Comparison of ENCODE assay signal across 8 cellular contexts in the genomic region with DNA sequence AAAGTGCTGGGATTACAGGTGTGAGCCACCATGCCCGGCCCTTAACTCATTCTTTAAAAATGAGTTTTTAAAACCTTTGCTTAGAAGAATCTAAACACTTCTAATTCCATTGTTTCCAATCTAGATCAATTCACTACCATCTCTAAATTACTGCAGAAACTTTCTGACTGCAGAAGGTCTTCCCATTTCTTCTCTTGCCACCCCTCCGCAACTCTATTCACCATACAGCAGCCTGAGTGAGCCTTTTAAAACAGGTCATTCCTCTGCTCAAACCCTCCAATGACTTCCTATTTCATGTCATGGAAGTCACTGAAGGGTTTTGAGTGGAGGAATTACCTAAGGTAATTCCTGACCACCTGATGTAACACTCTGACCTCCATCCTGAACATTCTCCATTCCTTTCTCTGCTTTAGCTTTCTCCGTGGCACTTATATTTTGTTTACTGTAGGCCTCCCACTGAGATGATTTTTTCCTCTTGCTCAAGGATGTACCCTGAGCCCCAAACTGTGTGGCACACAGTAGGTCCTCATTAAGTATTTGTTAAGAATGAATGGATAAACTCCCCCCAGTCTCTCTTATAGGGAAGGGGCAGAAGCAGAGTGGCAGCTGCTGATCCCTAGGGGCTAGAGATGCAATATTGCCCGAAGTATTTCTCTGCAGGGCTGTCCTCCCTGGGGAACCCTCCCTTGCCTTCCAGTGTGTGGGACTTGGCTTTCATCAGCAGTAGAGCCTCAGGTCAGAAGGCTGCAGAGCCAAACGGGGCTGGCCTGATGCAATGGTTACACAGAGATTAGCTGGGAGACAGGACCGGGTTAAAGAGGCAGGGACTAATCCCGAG. TPM values are rescaled to one million over a fixed set of nuclear protein-coding genes. Genes with fewer than 3 reads are reported as not detected.
DNase-seq lines count a peak whose midpoint lies in the region; TF ChIP-seq lines count a peak whose summit lies in the region.

No MANE protein-coding gene starts in this region.

- peak overlapping the region; percentile 58 for H3K27ac ChIP-seq in SU-DHL-6 (ENCODE audit: low read depth, low read length)
- H3K27ac ChIP-seq in esophagus (ENCODE audit: low read depth in 2 of 2, low read length in 1 of 2): peak overlapping the region; percentile 97 to 99

- peaks cover 63% of the 10 kb centered on the region for H3K36me3 Mint-ChIP-seq in activated CD4-positive, alpha-beta T cell treated with anti-CD3 and anti-CD28 coated beads, Interleukin-2, amount 10 ng/mL, durations not matched to agents 24 days and 14 days (ENCODE audit: low read depth)
- peaks cover 52% of the 10 kb centered on the region for H3K36me3 Mint-ChIP-seq in nephron progenitor cell (ENCODE audit: low read depth)

- H3K36me3 ChIP-seq in SU-DHL-6 (ENCODE audit: low read length): peaks cover 20% of the 10 kb centered on the region
- H3K36me3 ChIP-seq in esophagus (ENCODE audit: control insufficient read depth in 2 of 2, insufficient read depth in 2 of 2, low read length in 1 of 2): peaks cover 22 to 23% of the 10 kb centered on the region in 2 donors

- peak overlapping the region; percentile 100 for H3K27ac Mint-ChIP-seq in activated CD4-positive, alpha-beta T cell treated with anti-CD3 and anti-CD28 coated beads, Interleukin-2, amount 10 ng/mL, durations not matched to agents 24 days and 14 days
- H3K27ac Mint-ChIP-seq in nephron progenitor cell: peak overlapping the region; percentile 100

- no peaks in the 10 kb centered on the region for H3K9me3 Mint-ChIP-seq in activated CD4-positive, alpha-beta T cell treated with anti-CD3 and anti-CD28 coated beads, Interleukin-2, amount 10 ng/mL, durations not matched to agents 24 days and 14 days
- H3K9me3 Mint-ChIP-seq in nephron progenitor cell: no peaks in the 10 kb centered on the region

- H3K4me1 Mint-ChIP-seq in activated CD4-positive, alpha-beta T cell treated with anti-CD3 and anti-CD28 coated beads, Interleukin-2, amount 10 ng/mL, durations not matched to agents 24 days and 14 days: peaks cover 49% of the 10 kb centered on the region
- peaks cover 54% of the 10 kb centered on the region for H3K4me1 Mint-ChIP-seq in nephron progenitor cell

- peak overlapping the region; percentile 72 for H3K4me2 ChIP-seq in SU-DHL-6 (ENCODE audit: low read depth, low read length, poor library complexity, severe bottlenecking)

- H3K4me1 ChIP-seq in esophagus (ENCODE audit: control insufficient read depth in 2 of 2, insufficient read depth in 2 of 2, low read length in 1 of 2): peaks cover 0 to 14% of the 10 kb centered on the region in 2 donors

- H3K27me3 ChIP-seq in SU-DHL-6 (ENCODE audit: low read length) (no peaks in the 10 kb centered on the region), esophagus (ENCODE audit: control insufficient read depth in 1 of 2, insufficient read depth in 2 of 2, low read length in 2 of 2) (no peaks in the 10 kb centered on the region)

- H3K4me3 Mint-ChIP-seq in activated CD4-positive, alpha-beta T cell treated with anti-CD3 and anti-CD28 coated beads, Interleukin-2, amount 10 ng/mL, durations not matched to agents 24 days and 14 days: peak overlapping the region; percentile 97
- H3K4me3 Mint-ChIP-seq in nephron progenitor cell: peak overlapping the region; percentile 97

- no peaks in the 10 kb centered on the region for H3K9me3 ChIP-seq in SU-DHL-6 (ENCODE audit: insufficient read depth, low read length)
- no peaks in the 10 kb centered on the region for H3K9me3 ChIP-seq in esophagus (ENCODE audit: control insufficient read depth in 2 of 2, insufficient read depth in 1 of 2, low read depth in 1 of 2, low read length in 1 of 2)

- H3K9ac ChIP-seq in SU-DHL-6 (ENCODE audit: low read length): peak overlapping the region; percentile 86

- peaks cover 53% of the 10 kb centered on the region for H3F3A ChIP-seq in SU-DHL-6 (ENCODE audit: insufficient read depth)

- no peak for DNase-seq in activated CD4-positive, alpha-beta T cell treated with anti-CD3 and anti-CD28 coated beads, Interleukin-2, amount 10 ng/mL, durations not matched to agents 24 days and 14 days
- DNase-seq in activated CD4-positive, alpha-beta T cell treated with anti-CD3 and anti-CD28 coated beads, Interleukin-2, amount 50 U/mL, for 4 hours: no peak
- DNase-seq in nephron progenitor cell (peak; percentile 28), NCI-H2029 treated with DMSO at 0.1 percent for 48 hours (lab: John Stamatoyannopoulos, UW) (no peak), cerebellar cortex (ENCODE audit: low spot score) (no peak)
- no peak for DNase-seq in activated effector memory CD4-positive, alpha-beta T cell treated with anti-CD3 and anti-CD28 coated beads, Interleukin-2, amount 50 U/mL, for 16 hours

- H3K4me3 ChIP-seq in SU-DHL-6 (ENCODE audit: insufficient read depth, low read length, poor library complexity, severe bottlenecking): peak overlapping the region; percentile 70
- H3K4me3 ChIP-seq in esophagus (ENCODE audit: low read depth in 1 of 2, low read length in 2 of 2): peak overlapping the region; percentile 80 to 97

- H4K20me1 ChIP-seq in SU-DHL-6 (ENCODE audit: low read depth, low read length): no peaks in the 10 kb centered on the region; the same call in 1 of the 2 replicates

- no peaks in the 10 kb centered on the region for H3K9me2 ChIP-seq in SU-DHL-6 (replicated peaks; ENCODE audit: insufficient read depth, low read length)

- peaks cover 30% of the 10 kb centered on the region for H3K79me2 ChIP-seq in SU-DHL-6 (ENCODE audit: insufficient read depth, low read length)

- 22 to 27% methylated on average over 7 of the region's 7 CpGs for WGBS in esophagus, 2 donors

- TF ChIP-seq CTCF in SU-DHL-6 (IDR thresholded peaks at IDR 0.05; ENCODE audit: insufficient read depth, low read length, poor library complexity, severe bottlenecking): no peak
- TF ChIP-seq CTCF in nephron progenitor cell (IDR thresholded peaks at IDR 0.05): no peak

- intact Hi-C loops in activated CD4-positive, alpha-beta T cell treated with anti-CD3 and anti-CD28 coated beads, Interleukin-2, amount 10 ng/mL, durations not matched to agents 24 days and 14 days (cut with micrococcal nuclease): no loop called here

- H2AFZ ChIP-seq in SU-DHL-6 (ENCODE audit: low read depth, low read length, severe bottlenecking): no peak overlapping the region

- no peaks in the 10 kb centered on the region for H3K27me3 Mint-ChIP-seq in activated CD4-positive, alpha-beta T cell treated with anti-CD3 and anti-CD28 coated beads, Interleukin-2, amount 10 ng/mL, durations not matched to agents 24 days and 14 days
- peaks cover 3% of the 10 kb centered on the region for H3K27me3 Mint-ChIP-seq in nephron progenitor cell (ENCODE audit: low read depth, poor library complexity)

RNA-seq across cellular contexts. Expression of gene DDIT3, which starts 1.2 kb away (rescaled TPM):
- total RNA-seq in activated CD4-positive, alpha-beta T cell treated with anti-CD3 and anti-CD28 coated beads, Interleukin-2, amount 10 ng/mL, durations not matched to agents 24 days and 14 days: 15.3 and 16.7 TPM in 2 replicates
- polyA plus RNA-seq in esophagus: 10 to 100 TPM; 19.8 to 30.7 TPM

RNA-seq across cellular contexts. Expression of gene MBD6, which starts 3.5 kb away (rescaled TPM):
- 67.5 and 67.8 TPM in 2 replicates for total RNA-seq in activated CD4-positive, alpha-beta T cell treated with anti-CD3 and anti-CD28 coated beads, Interleukin-2, amount 10 ng/mL, durations not matched to agents 24 days and 14 days
- polyA plus RNA-seq in esophagus: 10 to 100 TPM; 14.7 to 35.0 TPM

RNA-seq across cellular contexts. Expression of gene DCTN2, which starts 27.9 kb away (rescaled TPM):
- total RNA-seq in activated CD4-positive, alpha-beta T cell treated with anti-CD3 and anti-CD28 coated beads, Interleukin-2, amount 10 ng/mL, durations not matched to agents 24 days and 14 days: 78.9 and 80.9 TPM in 2 replicates
- 100 to 1,000 TPM in 1 of 2 donors, 10 to 100 TPM in 1; 77.4 to 159 TPM for polyA plus RNA-seq in esophagus

RNA-seq across cellular contexts. Expression of gene KIF5A, which starts 30.7 kb away (rescaled TPM):
- 1.8 and 2.4 TPM in 2 replicates for total RNA-seq in activated CD4-positive, alpha-beta T cell treated with anti-CD3 and anti-CD28 coated beads, Interleukin-2, amount 10 ng/mL, durations not matched to agents 24 days and 14 days
- polyA plus RNA-seq in esophagus: under 1 TPM; 0.12 to 0.24 TPM

RNA-seq across cellular contexts. Expression of gene MARS1, which starts 31.3 kb away (rescaled TPM):
- total RNA-seq in activated CD4-positive, alpha-beta T cell treated with anti-CD3 and anti-CD28 coated beads, Interleukin-2, amount 10 ng/mL, durations not matched to agents 24 days and 14 days: 307 and 316 TPM in 2 replicates
- 100 to 1,000 TPM in 1 of 2 donors, 10 to 100 TPM in 1; 74.4 to 106 TPM for polyA plus RNA-seq in esophagus
